ENCODE assay signal across 1 cellular context in genomic region chr7:143287935-143288826, GRCh38.
TF ChIP-seq lines count a peak whose summit lies in the region.

TSS of gene CASP2 (plus strand) at chr7:143288351. CDS start at chr7:143288456, 105 bp downstream.

TF ChIP-seq in HepG2, 621 proteins besides CTCF, POLR2A, EP300 and RAD21 (continued from another document and continues in another):
- TF ChIP-seq KDM1A (CRISPR knock-in tag; IDR thresholded peaks at IDR 0.05) (no peak), PAWR (CRISPR knock-in tag; IDR thresholded peaks at IDR 0.05; ENCODE audit: borderline replicate concordance) (no peak), KAT2B (IDR thresholded peaks at IDR 0.05; ENCODE audit: borderline replicate concordance, low read depth, low read length) (no peak), NFAT5 (CRISPR knock-in tag; IDR thresholded peaks at IDR 0.05) (no peak), ZNF382 (CRISPR knock-in tag; IDR thresholded peaks at IDR 0.05; ENCODE audit: borderline replicate concordance) (no peak), DRAP1 (CRISPR knock-in tag; IDR thresholded peaks at IDR 0.05) (peak; percentile 75), BRCA1 (CRISPR knock-in tag; IDR thresholded peaks at IDR 0.05) (no peak), ZNF264 (CRISPR knock-in tag; IDR thresholded peaks at IDR 0.05) (no peak), ZNF460 (CRISPR knock-in tag; IDR thresholded peaks at IDR 0.05; ENCODE audit: borderline replicate concordance) (no peak), ZNF775 (CRISPR knock-in tag; IDR thresholded peaks at IDR 0.05; ENCODE audit: borderline replicate concordance) (no peak), FOXA1 (IDR thresholded peaks at IDR 0.05) (no peak), FOXA1 (CRISPR knock-in tag; IDR thresholded peaks at IDR 0.05) (no peak), ZNF563 (CRISPR knock-in tag; IDR thresholded peaks at IDR 0.05) (0 out of 2 replicates have a peak, but pooled peaks have one; percentile 55), ZFP82 (CRISPR knock-in tag; IDR thresholded peaks at IDR 0.05; ENCODE audit: borderline replicate concordance) (no peak), ZMAT3 (CRISPR knock-in tag; conservative IDR thresholded peaks at IDR 0.05) (peak; percentile 74), ZNF720 (CRISPR knock-in tag; IDR thresholded peaks at IDR 0.05) (no peak), GATAD2A (CRISPR knock-in tag; IDR thresholded peaks at IDR 0.05) (no peak), ZNF580 (CRISPR knock-in tag; IDR thresholded peaks at IDR 0.05; ENCODE audit: borderline replicate concordance, low read depth) (no peak), ZBTB34 (CRISPR knock-in tag; IDR thresholded peaks at IDR 0.05) (no peak), TEAD2 (CRISPR knock-in tag; IDR thresholded peaks at IDR 0.05) (no peak), ELF4 (CRISPR knock-in tag; IDR thresholded peaks at IDR 0.05; ENCODE audit: borderline replicate concordance) (no peak; the same call in 1 of the 2 replicates), ZNF432 (CRISPR knock-in tag; IDR thresholded peaks at IDR 0.05; ENCODE audit: borderline replicate concordance) (no peak), IRF1 (CRISPR knock-in tag; IDR thresholded peaks at IDR 0.05; ENCODE audit: low read depth) (no peak), NFIB (CRISPR knock-in tag; IDR thresholded peaks at IDR 0.05; ENCODE audit: borderline replicate concordance) (no peak), ZNF672 (CRISPR knock-in tag; IDR thresholded peaks at IDR 0.05) (peak; percentile 82; the same call in 1 of the 2 replicates), ZEB1 (IDR thresholded peaks at IDR 0.05; ENCODE audit: insufficient replicate concordance, low read depth) (no peak), CREB3 (CRISPR knock-in tag; IDR thresholded peaks at IDR 0.05) (no peak), ZBTB21 (CRISPR knock-in tag; IDR thresholded peaks at IDR 0.05) (no peak; the same call in 1 of the 2 replicates), MTF2 (CRISPR knock-in tag; IDR thresholded peaks at IDR 0.05; ENCODE audit: borderline replicate concordance) (no peak), ZNF569 (CRISPR knock-in tag; IDR thresholded peaks at IDR 0.05; ENCODE audit: borderline replicate concordance) (no peak), CC2D1A (CRISPR knock-in tag; IDR thresholded peaks at IDR 0.05) (no peak), ZNF747 (CRISPR knock-in tag; IDR thresholded peaks at IDR 0.05; ENCODE audit: borderline replicate concordance) (peak; percentile 70), ZNF335 (CRISPR knock-in tag; IDR thresholded peaks at IDR 0.05) (no peak), ZNF12 (CRISPR knock-in tag; IDR thresholded peaks at IDR 0.05) (no peak), RAD51 (IDR thresholded peaks at IDR 0.05; ENCODE audit: borderline replicate concordance) (no peak), ZBED4 (CRISPR knock-in tag; IDR thresholded peaks at IDR 0.05; ENCODE audit: borderline replicate concordance) (0 out of 2 replicates have a peak, but pooled peaks have one; percentile 38), GABPA (IDR thresholded peaks at IDR 0.05; ENCODE audit: low read depth, low read length) (peak; percentile 25; the same call in 1 of the 2 replicates), GABPA (CRISPR knock-in tag; IDR thresholded peaks at IDR 0.05; ENCODE audit: low read depth) (no peak; the same call in 1 of the 2 replicates), ZNF782 (CRISPR knock-in tag; IDR thresholded peaks at IDR 0.05; ENCODE audit: borderline replicate concordance) (0 out of 2 replicates have a peak, but pooled peaks have one; percentile 34)
- TF ChIP-seq, protein P1, sequence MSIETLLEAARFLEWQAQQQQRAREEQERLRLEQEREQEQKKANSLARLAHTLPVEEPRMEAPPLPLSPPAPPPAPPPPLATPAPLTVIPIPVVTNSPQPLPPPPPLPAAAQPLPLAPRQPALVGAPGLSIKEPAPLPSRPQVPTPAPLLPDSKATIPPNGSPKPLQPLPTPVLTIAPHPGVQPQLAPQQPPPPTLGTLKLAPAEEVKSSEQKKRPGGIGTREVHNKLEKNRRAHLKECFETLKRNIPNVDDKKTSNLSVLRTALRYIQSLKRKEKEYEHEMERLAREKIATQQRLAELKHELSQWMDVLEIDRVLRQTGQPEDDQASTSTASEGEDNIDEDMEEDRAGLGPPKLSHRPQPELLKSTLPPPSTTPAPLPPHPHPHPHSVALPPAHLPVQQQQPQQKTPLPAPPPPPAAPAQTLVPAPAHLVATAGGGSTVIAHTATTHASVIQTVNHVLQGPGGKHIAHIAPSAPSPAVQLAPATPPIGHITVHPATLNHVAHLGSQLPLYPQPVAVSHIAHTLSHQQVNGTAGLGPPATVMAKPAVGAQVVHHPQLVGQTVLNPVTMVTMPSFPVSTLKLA (IDR thresholded peaks at IDR 0.05), result no peak
- TF ChIP-seq, protein P2, sequence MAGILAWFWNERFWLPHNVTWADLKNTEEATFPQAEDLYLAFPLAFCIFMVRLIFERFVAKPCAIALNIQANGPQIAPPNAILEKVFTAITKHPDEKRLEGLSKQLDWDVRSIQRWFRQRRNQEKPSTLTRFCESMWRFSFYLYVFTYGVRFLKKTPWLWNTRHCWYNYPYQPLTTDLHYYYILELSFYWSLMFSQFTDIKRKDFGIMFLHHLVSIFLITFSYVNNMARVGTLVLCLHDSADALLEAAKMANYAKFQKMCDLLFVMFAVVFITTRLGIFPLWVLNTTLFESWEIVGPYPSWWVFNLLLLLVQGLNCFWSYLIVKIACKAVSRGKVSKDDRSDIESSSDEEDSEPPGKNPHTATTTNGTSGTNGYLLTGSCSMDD (CRISPR knock-in tag; IDR thresholded peaks at IDR 0.05), result no peak
- TF ChIP-seq, protein P3, sequence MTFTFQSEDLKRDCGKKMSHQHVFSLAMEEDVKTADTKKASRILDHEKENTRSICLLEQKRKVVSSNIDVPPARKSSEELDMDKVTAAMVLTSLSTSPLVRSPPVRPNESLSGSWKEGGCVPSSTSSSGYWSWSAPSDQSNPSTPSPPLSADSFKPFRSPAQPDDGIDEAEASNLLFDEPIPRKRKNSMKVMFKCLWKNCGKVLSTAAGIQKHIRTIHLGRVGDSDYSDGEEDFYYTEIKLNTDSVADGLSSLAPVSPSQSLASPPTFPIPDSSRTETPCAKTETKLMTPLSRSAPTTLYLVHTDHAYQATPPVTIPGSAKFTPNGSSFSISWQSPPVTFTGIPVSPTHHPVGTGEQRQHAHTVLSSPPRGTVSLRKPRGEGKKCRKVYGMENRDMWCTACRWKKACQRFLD (CRISPR knock-in tag; IDR thresholded peaks at IDR 0.05; ENCODE audit: borderline replicate concordance), result no peak
- TF ChIP-seq, protein P4, sequence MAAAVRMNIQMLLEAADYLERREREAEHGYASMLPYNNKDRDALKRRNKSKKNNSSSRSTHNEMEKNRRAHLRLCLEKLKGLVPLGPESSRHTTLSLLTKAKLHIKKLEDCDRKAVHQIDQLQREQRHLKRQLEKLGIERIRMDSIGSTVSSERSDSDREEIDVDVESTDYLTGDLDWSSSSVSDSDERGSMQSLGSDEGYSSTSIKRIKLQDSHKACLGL (CRISPR knock-in tag; IDR thresholded peaks at IDR 0.05), result peak; percentile 67
- TF ChIP-seq, protein P5, sequence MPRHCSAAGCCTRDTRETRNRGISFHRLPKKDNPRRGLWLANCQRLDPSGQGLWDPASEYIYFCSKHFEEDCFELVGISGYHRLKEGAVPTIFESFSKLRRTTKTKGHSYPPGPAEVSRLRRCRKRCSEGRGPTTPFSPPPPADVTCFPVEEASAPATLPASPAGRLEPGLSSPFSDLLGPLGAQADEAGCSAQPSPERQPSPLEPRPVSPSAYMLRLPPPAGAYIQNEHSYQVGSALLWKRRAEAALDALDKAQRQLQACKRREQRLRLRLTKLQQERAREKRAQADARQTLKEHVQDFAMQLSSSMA (CRISPR knock-in tag; IDR thresholded peaks at IDR 0.05), result no peak
- TF ChIP-seq, protein P6, sequence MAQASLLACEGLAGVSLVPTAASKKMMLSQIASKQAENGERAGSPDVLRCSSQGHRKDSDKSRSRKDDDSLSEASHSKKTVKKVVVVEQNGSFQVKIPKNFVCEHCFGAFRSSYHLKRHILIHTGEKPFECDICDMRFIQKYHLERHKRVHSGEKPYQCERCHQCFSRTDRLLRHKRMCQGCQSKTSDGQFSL (CRISPR knock-in tag; IDR thresholded peaks at IDR 0.05), result no peak
